In genomic region chr15:60494108-60494507, GRCh38 we compare ENCODE assay signal across 28 cellular contexts.
"Had no signal": no experiment of that assay in that cellular context is flagged by ENCODE, and none has a peak within 500 bp of the region (broad histone marks: within the 10 kb centered on the region; RNA-seq: fewer than 3 reads in every experiment).

No MANE protein-coding gene starts in this region.

- H3K27me3 ChIP-seq: body of pancreas, colonic mucosa, gastrocnemius medialis, right atrium auricular region, suprapubic skin, tibial artery, upper lobe of right lung had no signal

- H3K27ac Mint-ChIP-seq: activated CD4-positive, alpha-beta T cell treated with anti-CD3 and anti-CD28 coated beads for 36 hours; activated naive CD4-positive, alpha-beta T cell treated with anti-CD3 and anti-CD28 coated beads for 36 hours; stimulated activated naive B cell treated with anti-CD40 and anti-IgM and Interleukin-4, amounts not matched to agents 10 μg/mL and 1 μg/mL and 100 μg/mL, for 72 hours had no signal

- H3K4me3 Mint-ChIP-seq: activated CD4-positive, alpha-beta T cell treated with anti-CD3 and anti-CD28 coated beads for 36 hours; activated naive CD4-positive, alpha-beta T cell treated with anti-CD3 and anti-CD28 coated beads for 36 hours; stimulated activated naive B cell treated with anti-CD40 and anti-IgM and Interleukin-4, amounts not matched to agents 10 μg/mL and 1 μg/mL and 100 μg/mL, for 72 hours had no signal

- H3K27me3 Mint-ChIP-seq: activated CD4-positive, alpha-beta T cell treated with anti-CD3 and anti-CD28 coated beads for 36 hours; stimulated activated naive B cell treated with anti-CD40 and anti-IgM and Interleukin-4, amounts not matched to agents 10 μg/mL and 1 μg/mL and 100 μg/mL, for 72 hours had no signal

- H2AFZ ChIP-seq: parathyroid adenoma had no signal

- H3K27ac ChIP-seq: body of pancreas, colonic mucosa, gastrocnemius medialis, left ventricle myocardium inferior, parathyroid adenoma, right atrium auricular region, suprapubic skin, tibial artery, upper lobe of right lung had no signal

- H3K79me2 ChIP-seq: parathyroid adenoma had no signal

- H3K4me1 ChIP-seq: body of pancreas, colonic mucosa, gastrocnemius medialis, left ventricle myocardium inferior, parathyroid adenoma, right atrium auricular region, suprapubic skin, tibial artery, upper lobe of right lung had no signal

- H3K9me3 Mint-ChIP-seq: activated naive CD4-positive, alpha-beta T cell treated with anti-CD3 and anti-CD28 coated beads for 36 hours; stimulated activated naive B cell treated with anti-CD40 and anti-IgM and Interleukin-4, amounts not matched to agents 10 μg/mL and 1 μg/mL and 100 μg/mL, for 72 hours had no signal

- H3K9ac ChIP-seq: parathyroid adenoma had no signal

- H3K4me1 Mint-ChIP-seq: stimulated activated naive B cell treated with anti-CD40 and anti-IgM and Interleukin-4, amounts not matched to agents 10 μg/mL and 1 μg/mL and 100 μg/mL, for 72 hours had no signal

- H3K9me3 ChIP-seq: body of pancreas, colonic mucosa, gastrocnemius medialis, left ventricle myocardium inferior, right atrium auricular region, suprapubic skin, tibial artery, upper lobe of right lung had no signal

- ATAC-seq: activated CD4-positive, alpha-beta T cell treated with anti-CD3 and anti-CD28 coated beads for 36 hours; body of pancreas; gastrocnemius medialis; stimulated activated naive B cell treated with anti-CD40 and anti-IgM and Interleukin-4, amounts not matched to agents 10 μg/mL and 1 μg/mL and 100 μg/mL, for 72 hours; upper lobe of right lung had no signal

- H3K4me3 ChIP-seq: body of pancreas, colonic mucosa, gastrocnemius medialis, left ventricle myocardium inferior, lung, right atrium auricular region, suprapubic skin, tibial artery, upper lobe of right lung had no signal

- DNase-seq: activated CD4-positive, alpha-beta T cell treated with anti-CD3 and anti-CD28 coated beads for 36 hours; activated CD4-positive, alpha-beta T cell treated with anti-CD3 and anti-CD28 coated beads, Interleukin-2, amount 50 U/mL, for 48 hours; activated CD4-positive, CD25-positive, alpha-beta regulatory T cell; activated CD8-positive, alpha-beta memory T cell treated with anti-CD3 and anti-CD28 coated beads for 24 hours; activated effector memory CD4-positive, alpha-beta T cell treated with anti-CD3 and anti-CD28 coated beads, Interleukin-2, amount 50 U/mL, for 16 hours; activated naive CD4-positive, alpha-beta T cell treated with anti-CD3 and anti-CD28 coated beads for 36 hours; aorta; body of pancreas; cerebellar nuclear complex; colonic mucosa; effector memory CD4-positive, alpha-beta T cell; erythroblast; gastrocnemius medialis; glutamatergic neuron; islet precursor cell; left ventricle myocardium inferior; mesendoderm; occipital lobe; stimulated activated CD4-positive, alpha-beta T cell treated with anti-CD3 and anti-CD28 coated beads, Interleukin-15, amount 100 ng/mL, for 24 hours; stimulated activated CD4-positive, alpha-beta T cell treated with anti-CD3 and anti-CD28 coated beads, Interleukin-2, amount 100 ng/mL, for 24 hours; stimulated activated naive B cell treated with anti-CD40 and anti-IgM and Interleukin-4, amounts not matched to agents 10 μg/mL and 1 μg/mL and 100 μg/mL, for 72 hours; T-helper 1 cell; tibial artery; upper lobe of right lung had no signal
